ENCODE assay signal across 21 cellular contexts in genomic region chr1:7860130-7860529, GRCh38. TPM values are rescaled to one million over a fixed set of nuclear protein-coding genes. Genes with fewer than 3 reads are reported as not detected.
DNase-seq lines count a peak whose midpoint lies in the region; ATAC-seq and TF ChIP-seq lines count a peak whose summit lies in the region.
"Had no signal": no experiment of that assay in that cellular context is flagged by ENCODE, and none has a peak within 500 bp of the region (broad histone marks: within the 10 kb centered on the region; RNA-seq: fewer than 3 reads in every experiment).

No MANE protein-coding gene starts in this region.

- H3K4me1 Mint-ChIP-seq in activated naive CD4-positive, alpha-beta T cell treated with anti-CD3 and anti-CD28 coated beads, Interleukin-2, amount 50 U/mL, for 24 hours, result no peaks in the 10 kb centered on the region
- H3K4me1 Mint-ChIP-seq in T-helper 17 cell (peaks cover 6% of the 10 kb centered on the region), glutamatergic neuron (ENCODE audit: low read depth, unreplicated experiment) (peaks cover 2% of the 10 kb centered on the region), progenitor cell of endocrine pancreas (ENCODE audit: low read depth) (no peaks in the 10 kb centered on the region)

- H3K4me3 Mint-ChIP-seq in activated naive CD4-positive, alpha-beta T cell treated with anti-CD3 and anti-CD28 coated beads, Interleukin-2, amount 50 U/mL, for 24 hours, result no peak overlapping the region
- no peak overlapping the region for H3K4me3 Mint-ChIP-seq in T-helper 17 cell
- no peak overlapping the region for H3K4me3 Mint-ChIP-seq in glutamatergic neuron (ENCODE audit: unreplicated experiment)
- no peak overlapping the region for H3K4me3 Mint-ChIP-seq in progenitor cell of endocrine pancreas (ENCODE audit: low read depth)
- H3K4me3 Mint-ChIP-seq: CD14-positive monocyte; CD4-positive, alpha-beta memory T cell had no signal

- H3K27me3 Mint-ChIP-seq in activated naive CD4-positive, alpha-beta T cell treated with anti-CD3 and anti-CD28 coated beads, Interleukin-2, amount 50 U/mL, for 24 hours, result no peaks in the 10 kb centered on the region
- H3K27me3 Mint-ChIP-seq in T-helper 17 cell (peaks cover 10% of the 10 kb centered on the region), glutamatergic neuron (ENCODE audit: unreplicated experiment) (peaks cover 4% of the 10 kb centered on the region), progenitor cell of endocrine pancreas (peaks cover 6% of the 10 kb centered on the region)
- H3K27me3 Mint-ChIP-seq: CD4-positive, alpha-beta memory T cell had no signal

- no peak for ATAC-seq in T-helper 17 cell
- ATAC-seq: A549 had no signal

- no peak for DNase-seq in activated naive CD4-positive, alpha-beta T cell treated with anti-CD3 and anti-CD28 coated beads, Interleukin-2, amount 50 U/mL, for 16 hours
- DNase-seq in T-helper 17 cell, result no peak
- no peak for DNase-seq in glutamatergic neuron
- no peak for DNase-seq in progenitor cell of endocrine pancreas (ENCODE audit: low spot score, unreplicated experiment)
- no peak for DNase-seq in DMS153 treated with DMSO at 0.1 percent for 48 hours (lab: John Stamatoyannopoulos, UW; ENCODE audit: unreplicated experiment)
- DNase-seq in activated CD4-positive, CD25-positive, alpha-beta regulatory T cell (lab: John Stamatoyannopoulos, UW), result no peak
- DNase-seq: 8988T; ACHN; AML-193; BE2C; Calu3; CD4-positive, alpha-beta memory T cell; COR-L47; DND-41; GOT3; H7; HCEC 1CT had no signal

- H3K9me3 Mint-ChIP-seq in activated naive CD4-positive, alpha-beta T cell treated with anti-CD3 and anti-CD28 coated beads, Interleukin-2, amount 50 U/mL, for 24 hours, result no peaks in the 10 kb centered on the region
- H3K9me3 Mint-ChIP-seq in glutamatergic neuron (ENCODE audit: unreplicated experiment) (no peaks in the 10 kb centered on the region), progenitor cell of endocrine pancreas (ENCODE audit: low read depth) (no peaks in the 10 kb centered on the region)

- peak overlapping the region; percentile 32 for H3K27ac Mint-ChIP-seq in activated naive CD4-positive, alpha-beta T cell treated with anti-CD3 and anti-CD28 coated beads, Interleukin-2, amount 50 U/mL, for 24 hours
- H3K27ac Mint-ChIP-seq in T-helper 17 cell (peak overlapping the region; percentile 63), glutamatergic neuron (ENCODE audit: unreplicated experiment) (peak overlapping the region; percentile 38), progenitor cell of endocrine pancreas (no peak overlapping the region)

- H3K9me3 ChIP-seq in T-helper 17 cell (ENCODE audit: control insufficient read depth, low read length, poor library complexity, severe bottlenecking), result no peaks in the 10 kb centered on the region
- H3K9me3 ChIP-seq: A549; BE2C; BLaER1 treated with 17β-estradiol and CSF1 and Interleukin-3, amounts not matched to agents 10 nM and 100 nM had no signal

- H3K36me3 Mint-ChIP-seq in activated naive CD4-positive, alpha-beta T cell treated with anti-CD3 and anti-CD28 coated beads, Interleukin-2, amount 50 U/mL, for 24 hours, result no peaks in the 10 kb centered on the region
- no peaks in the 10 kb centered on the region for H3K36me3 Mint-ChIP-seq in T-helper 17 cell (ENCODE audit: low read depth)
- no peaks in the 10 kb centered on the region for H3K36me3 Mint-ChIP-seq in glutamatergic neuron (ENCODE audit: unreplicated experiment)
- no peaks in the 10 kb centered on the region for H3K36me3 Mint-ChIP-seq in progenitor cell of endocrine pancreas (ENCODE audit: insufficient read depth)
- H3K36me3 Mint-ChIP-seq: CD14-positive monocyte; CD4-positive, alpha-beta memory T cell had no signal

- TF ChIP-seq CTCF in glutamatergic neuron (IDR thresholded peaks at IDR 0.05; ENCODE audit: partially characterized antibody, unreplicated experiment), result no peak
- no peak for TF ChIP-seq CTCF in progenitor cell of endocrine pancreas (IDR thresholded peaks at IDR 0.05; ENCODE audit: unreplicated experiment)

RNA-seq across cellular contexts. Expression of gene UTS2, which starts 7.3 kb away (rescaled TPM):
- total RNA-seq in T-helper 17 cell, result 1 to 10 TPM; 1.0 to 2.2 TPM
- total RNA-seq in glutamatergic neuron (ENCODE audit: unreplicated experiment), result not detected
- not detected in 2 replicates for total RNA-seq in progenitor cell of endocrine pancreas
- total RNA-seq: Calu3 had no signal
